In the genomic region with DNA sequence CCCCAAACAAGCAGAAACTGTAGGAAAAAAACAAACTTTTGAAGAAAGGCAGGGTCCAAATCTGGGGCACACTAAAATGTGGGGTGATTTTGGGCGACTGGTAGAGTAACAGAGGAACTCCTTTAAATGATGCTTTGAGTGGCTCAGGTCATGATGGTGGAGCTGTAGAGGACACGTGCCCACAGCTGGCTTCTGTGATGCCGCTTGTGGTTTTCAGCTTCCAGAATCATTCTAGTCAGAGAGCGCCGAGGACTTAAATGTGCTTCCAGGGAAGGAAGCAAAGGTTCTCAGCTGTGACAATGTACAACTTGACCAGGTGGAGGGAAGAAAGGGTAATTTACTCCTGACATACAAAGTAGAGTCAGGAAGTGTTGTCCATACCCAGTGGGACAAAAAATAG, we compare ENCODE assay signal across 21 cellular contexts.
"Had no signal": no experiment of that assay in that cellular context is flagged by ENCODE, and none has a peak within 500 bp of the region (broad histone marks: within the 10 kb centered on the region; RNA-seq: fewer than 3 reads in every experiment).

No MANE protein-coding gene starts in this region.

- H3K27ac ChIP-seq: HL-60, RWPE1 had no signal

- DNase-seq: Karpas-422, KBM-7, MG63, NCI-H1048, NCI-H1105, NCI-H1417, NCI-H1436 treated with DMSO at 0.1 percent for 48 hours, NCI-H1694 treated with DMSO at 0.1 percent for 48 hours, NCI-H1930, NCI-H2081, NCI-H2107, NCI-H2227 treated with DMSO at 0.1 percent for 48 hours, NCI-H524, NCI-H526 treated with DMSO at 0.1 percent for 48 hours, NCI-H748 treated with DMSO at 0.1 percent for 48 hours, SHP77, SK-N-SH, SW 1271, T-cell had no signal

- H3K9ac ChIP-seq: SK-N-SH had no signal

- H3K4me2 ChIP-seq: SK-N-SH had no signal

- ATAC-seq: T-cell had no signal

- H3K27me3 ChIP-seq: MG63 had no signal

- H3K27me3 Mint-ChIP-seq: T-cell had no signal

- H3K4me3 Mint-ChIP-seq: T-cell had no signal

- H3K9me2 ChIP-seq: SK-N-SH had no signal

- H3K4me3 ChIP-seq: MG63 had no signal

- H3K36me3 ChIP-seq: MG63 had no signal
